ENCODE assay signal across 2 cellular contexts in the genomic region with DNA sequence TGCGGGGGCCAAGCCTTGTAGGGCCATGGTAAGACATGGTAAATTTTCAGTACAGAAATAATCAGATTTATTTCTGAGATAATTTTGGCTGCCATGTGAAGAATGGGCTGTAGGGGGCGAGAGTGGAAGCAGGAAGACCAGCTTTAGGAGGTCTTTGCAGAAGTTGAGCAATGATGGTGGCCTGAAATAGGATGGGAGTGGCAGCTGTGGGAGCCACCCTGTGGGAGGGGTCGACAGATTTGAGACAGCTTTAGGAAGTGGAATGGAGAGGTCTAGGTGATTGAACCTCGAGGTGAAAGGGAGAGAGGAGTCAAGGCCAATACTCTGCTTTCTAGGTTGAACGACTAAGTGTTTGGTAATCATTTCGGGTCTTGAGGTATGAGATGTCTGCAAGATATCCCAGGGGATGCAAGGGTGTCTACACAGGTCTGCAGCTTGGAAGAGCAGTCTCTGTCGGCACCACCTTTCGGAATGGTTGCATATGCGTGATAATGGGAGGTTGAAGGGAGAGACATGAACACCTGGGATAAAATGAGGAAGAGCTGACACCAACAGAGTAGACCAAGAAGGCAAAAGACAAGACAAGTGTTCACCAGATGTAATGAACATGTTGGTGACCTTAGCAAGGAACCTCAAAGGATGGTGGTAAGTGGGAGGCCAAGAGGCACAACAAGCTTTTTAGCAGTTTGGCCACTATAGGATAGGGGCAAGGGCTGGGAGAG.
TF ChIP-seq lines count a peak whose summit lies in the region.

No MANE protein-coding gene starts in this region.

TF ChIP-seq in WTC11, 78 proteins besides CTCF, POLR2A, EP300 and RAD21 (continued from another document):
- TF ChIP-seq PREB (CRISPR knock-in tag; IDR thresholded peaks at IDR 0.05; ENCODE audit: borderline replicate concordance) (no peak), ZNF121 (CRISPR knock-in tag; IDR thresholded peaks at IDR 0.05) (no peak), RORB (CRISPR knock-in tag; IDR thresholded peaks at IDR 0.05) (no peak), USF1 (CRISPR knock-in tag; IDR thresholded peaks at IDR 0.05) (no peak), SOX15 (CRISPR knock-in tag; IDR thresholded peaks at IDR 0.05) (no peak), TCF7 (CRISPR knock-in tag; IDR thresholded peaks at IDR 0.05; ENCODE audit: low read depth) (no peak), PRRX2 (CRISPR knock-in tag; IDR thresholded peaks at IDR 0.05) (no peak), ZSCAN18 (CRISPR knock-in tag; IDR thresholded peaks at IDR 0.05) (no peak), STAT6 (CRISPR knock-in tag; conservative IDR thresholded peaks at IDR 0.05; ENCODE audit: low read depth) (no peak), JAZF1 (CRISPR knock-in tag; IDR thresholded peaks at IDR 0.05) (no peak)
- TF ChIP-seq, protein P1, sequence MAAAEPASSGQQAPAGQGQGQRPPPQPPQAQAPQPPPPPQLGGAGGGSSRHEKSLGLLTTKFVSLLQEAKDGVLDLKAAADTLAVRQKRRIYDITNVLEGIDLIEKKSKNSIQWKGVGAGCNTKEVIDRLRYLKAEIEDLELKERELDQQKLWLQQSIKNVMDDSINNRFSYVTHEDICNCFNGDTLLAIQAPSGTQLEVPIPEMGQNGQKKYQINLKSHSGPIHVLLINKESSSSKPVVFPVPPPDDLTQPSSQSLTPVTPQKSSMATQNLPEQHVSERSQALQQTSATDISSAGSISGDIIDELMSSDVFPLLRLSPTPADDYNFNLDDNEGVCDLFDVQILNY (CRISPR knock-in tag; IDR thresholded peaks at IDR 0.05), result no peak
TF ChIP-seq in WTC11: peak in this region for 0.

TF ChIP-seq in endothelial cell of umbilical vein, 7 proteins besides CTCF, POLR2A, EP300 and RAD21 (continued from another document):
- TF ChIP-seq EZH2 (IDR thresholded peaks at IDR 0.05; ENCODE audit: borderline replicate concordance, low read depth, low read length, severe bottlenecking) (no peak), MYC (IDR thresholded peaks at IDR 0.05; ENCODE audit: low read depth, low read length) (no peak)
